Comparison of ENCODE assay signal across 8 cellular contexts in the genomic region with DNA sequence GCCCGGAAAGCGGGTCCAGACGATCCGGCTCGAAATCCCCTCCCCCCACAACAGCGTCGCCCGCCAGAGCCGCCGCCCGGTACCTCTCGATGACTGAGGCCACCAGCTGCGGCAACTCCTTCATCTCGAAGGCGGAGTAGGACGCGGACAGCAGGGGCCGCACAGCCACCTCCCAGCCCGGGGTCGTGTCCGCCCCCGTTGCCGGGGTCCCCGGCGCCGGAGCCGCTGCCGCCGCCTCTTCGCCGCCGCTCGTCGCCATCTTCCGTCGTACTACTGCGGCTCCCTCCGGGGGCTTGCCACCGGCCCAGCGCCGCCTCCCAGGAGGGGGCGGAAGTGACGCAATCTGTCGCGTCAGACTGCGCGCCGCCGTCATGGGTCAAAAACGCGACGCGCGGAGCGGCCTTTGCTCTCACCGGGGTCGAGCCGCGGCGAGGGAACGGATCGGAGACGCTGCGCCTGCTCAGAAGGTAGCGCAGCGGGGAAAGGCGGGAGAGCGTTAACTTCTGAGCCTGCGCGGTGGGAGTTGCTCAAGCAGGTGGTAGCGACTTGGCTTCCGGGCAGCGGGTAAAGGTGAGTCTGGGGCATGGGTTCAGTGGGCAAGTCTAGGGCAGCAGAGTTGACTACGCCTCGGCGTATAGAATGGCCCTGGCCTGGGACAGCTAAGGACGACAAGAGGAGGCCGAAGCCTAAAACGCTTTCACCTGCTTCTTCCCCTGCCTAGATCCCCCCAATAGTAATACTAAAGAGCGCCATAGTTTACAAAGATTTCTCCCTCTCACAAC.
DNase-seq lines count a peak whose midpoint lies in the region; ATAC-seq and TF ChIP-seq lines count a peak whose summit lies in the region.

A gene (minus strand): TSS at position 277 of the 782 bp plus-strand sequence. CDS start 18 bp downstream, at position 259.

- peak; percentile 95 for DNase-seq in AG08395 (ENCODE audit: low spot score)
- DNase-seq in NCI-H345 (lab: John Stamatoyannopoulos, UW): peak; percentile 97
- DNase-seq in activated CD4-positive, CD25-positive, alpha-beta regulatory T cell (lab: John Stamatoyannopoulos, UW): peak; percentile 93 to 94 (median 94)
- peak; percentile 96 for DNase-seq in central memory CD4-positive, alpha-beta T cell
- DNase-seq in inferior parietal cortex (ENCODE audit: extremely low spot score): peak; percentile 96
- DNase-seq in stimulated activated CD4-positive, alpha-beta T cell treated with anti-CD3 and anti-CD28 coated beads, Interleukin-12 subunit alpha, Interleukin-12 subunit beta, amount 100 ng/mL, for 24 hours (ENCODE audit: low read depth in 2 of 2): peak; percentile 97

- in situ Hi-C loops in GM18951 (cut with MboI; ENCODE audit: low sequenced_read_pairs, unreplicated experiment): no loop called here

- ATAC-seq in HG03196 (IDR thresholded peaks at IDR 0.05; ENCODE audit: unreplicated experiment): peak; percentile 86

- TF ChIP-seq POLR2A in GM18951 (IDR thresholded peaks at IDR 0.05; ENCODE audit: extremely low read depth, insufficient read depth, insufficient read length): peak; percentile 90

Comparison
In these comparisons a context has a peak if more than half of its experiments do, and no peak if none do; other contexts are left out.
1. Peak in every context shown above with its lines: DNase-seq and ATAC-seq.